10 cellular contexts compared by ENCODE assay signal in the genomic region with DNA sequence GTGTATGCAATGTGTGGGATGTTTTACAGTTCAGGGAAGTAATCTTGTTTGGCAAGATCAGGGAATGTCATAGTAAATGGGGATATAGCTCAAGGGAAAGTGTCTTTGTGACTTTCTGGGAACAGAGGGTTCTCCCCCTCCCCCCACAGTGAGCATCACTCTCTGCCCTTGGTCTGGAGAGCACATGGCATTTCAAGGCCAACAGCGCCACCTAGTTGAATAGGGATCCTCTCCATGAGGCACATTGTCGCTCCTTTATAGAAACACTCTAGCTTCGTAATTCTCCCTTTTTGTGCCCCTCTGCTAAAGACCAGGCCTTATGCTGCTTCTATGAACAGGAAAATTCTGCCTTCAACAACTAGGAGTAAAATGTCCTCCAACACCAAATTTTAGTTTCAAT. TPM values are rescaled to one million over a fixed set of nuclear protein-coding genes. Genes with fewer than 3 reads are reported as not detected.
A peak's percentile ranks its signal among the peaks of the same experiment; 100 is the strongest.
DNase-seq lines count a peak whose midpoint lies in the region; ATAC-seq, FAIRE-seq and TF ChIP-seq lines count a peak whose summit lies in the region.
"Had no signal": no experiment of that assay in that cellular context is flagged by ENCODE, and none has a peak within 500 bp of the region (broad histone marks: within the 10 kb centered on the region; RNA-seq: fewer than 3 reads in every experiment).

No MANE protein-coding gene starts in this region.

- no peak overlapping the region for H3K4me3 Mint-ChIP-seq in activated CD8-positive, alpha-beta T cell treated with anti-CD3 and anti-CD28 coated beads for 36 hours
- no peak overlapping the region for H3K4me3 Mint-ChIP-seq in activated CD8-positive, alpha-beta T cell treated with anti-CD3 and anti-CD28 coated beads, Interleukin-2, amount 10 ng/mL, durations not matched to agents 7 days and 5 days
- H3K4me3 Mint-ChIP-seq: CD4-positive, CD25-positive, alpha-beta regulatory T cell had no signal

- no peak overlapping the region for H3K4ac ChIP-seq in mesendoderm (ENCODE audit: low read depth, low read length)

- H3K27ac Mint-ChIP-seq in activated CD8-positive, alpha-beta T cell treated with anti-CD3 and anti-CD28 coated beads for 36 hours = no peak overlapping the region
- H3K27ac Mint-ChIP-seq in activated CD8-positive, alpha-beta T cell treated with anti-CD3 and anti-CD28 coated beads, Interleukin-2, amount 10 ng/mL, durations not matched to agents 7 days and 5 days = no peak overlapping the region
- H3K27ac Mint-ChIP-seq: CD4-positive, CD25-positive, alpha-beta regulatory T cell had no signal

- H3K9ac ChIP-seq in mesendoderm (ENCODE audit: low read length) = no peak overlapping the region
- no peak overlapping the region for H3K9ac ChIP-seq in kidney (ENCODE audit: low read length in 2 of 2)

- in situ Hi-C loops in KBM-7 (cut with MboI; ENCODE audit: low pct_unique_long_range_greater_than_20kb, low sequenced_read_pairs) = no loop called here
- in situ Hi-C loops in SK-MEL-5 (cut with HindIII; ENCODE audit: low pct_unique_long_range_greater_than_20kb, low sequenced_read_pairs) = no loop called here

- no peak overlapping the region for H4K5ac ChIP-seq in mesendoderm (ENCODE audit: low read length)

- no peaks in the 10 kb centered on the region for H3K79me1 ChIP-seq in mesendoderm (ENCODE audit: low read length)

- no peak for ATAC-seq in activated CD8-positive, alpha-beta T cell treated with anti-CD3 and anti-CD28 coated beads for 36 hours
- no peak for ATAC-seq in activated CD8-positive, alpha-beta T cell treated with anti-CD3 and anti-CD28 coated beads, Interleukin-2, amount 10 ng/mL, durations not matched to agents 7 days and 5 days
- no peak for ATAC-seq in HG02938 (IDR thresholded peaks at IDR 0.05; ENCODE audit: unreplicated experiment)
- no peak for ATAC-seq in GM19395 (IDR thresholded peaks at IDR 0.05; ENCODE audit: unreplicated experiment)
- ATAC-seq: body of pancreas had no signal

- CTCF ChIA-PET in activated CD8-positive, alpha-beta T cell treated with anti-CD3 and anti-CD28 coated beads for 36 hours (lab: Charles Lee) = interaction anchor here (0.6 to 1.5 kb wide), 3 partner anchors 20 to 574 kb away, joined by 3 to 6 read pairs (median 3); no protein-coding TSS in a partner anchor
- CTCF ChIA-PET in activated CD8-positive, alpha-beta T cell treated with anti-CD3 and anti-CD28 coated beads, Interleukin-2, amount 10 ng/mL, durations not matched to agents 7 days and 5 days (lab: Charles Lee) = no interaction called here

- no peak overlapping the region for H3K4me3 ChIP-seq in mesendoderm (ENCODE audit: low read length)
- H3K4me3 ChIP-seq in kidney (ENCODE audit: low read length in 2 of 2) = no peak overlapping the region
- H3K4me3 ChIP-seq: body of pancreas had no signal

- POLR2A ChIA-PET in activated CD8-positive, alpha-beta T cell treated with anti-CD3 and anti-CD28 coated beads for 36 hours (lab: Charles Lee) = no interaction called here
- POLR2A ChIA-PET in activated CD8-positive, alpha-beta T cell treated with anti-CD3 and anti-CD28 coated beads, Interleukin-2, amount 10 ng/mL, durations not matched to agents 7 days and 5 days (lab: Charles Lee) = no interaction called here

- no peak overlapping the region for H2BK15ac ChIP-seq in mesendoderm (replicated peaks; ENCODE audit: low read depth)

- peaks cover 5% of the 10 kb centered on the region for H3K27me3 Mint-ChIP-seq in activated CD8-positive, alpha-beta T cell treated with anti-CD3 and anti-CD28 coated beads for 36 hours
- no peaks in the 10 kb centered on the region for H3K27me3 Mint-ChIP-seq in activated CD8-positive, alpha-beta T cell treated with anti-CD3 and anti-CD28 coated beads, Interleukin-2, amount 10 ng/mL, durations not matched to agents 7 days and 5 days (ENCODE audit: low read depth)

- no peaks in the 10 kb centered on the region for H3K27me3 ChIP-seq in mesendoderm (ENCODE audit: insufficient read depth, low read length, poor library complexity)
- H3K27me3 ChIP-seq: body of pancreas had no signal

- H3K4me1 ChIP-seq in mesendoderm (ENCODE audit: control insufficient read depth, low read depth, low read length) (no peaks in the 10 kb centered on the region), kidney (ENCODE audit: control insufficient read depth in 1 of 2, insufficient read depth in 1 of 2, low read depth in 1 of 2, low read length in 2 of 2) (no peaks in the 10 kb centered on the region)
- H3K4me1 ChIP-seq: body of pancreas had no signal

- peak; percentile 12 for DNase-seq in activated CD8-positive, alpha-beta T cell treated with anti-CD3 and anti-CD28 coated beads for 36 hours
- DNase-seq in activated CD8-positive, alpha-beta T cell treated with anti-CD3 and anti-CD28 coated beads, Interleukin-2, amount 10 ng/mL, durations not matched to agents 7 days and 5 days = no peak
- DNase-seq in KBM-7 (peak; percentile 60), SK-MEL-5 (ENCODE audit: low read depth, low spot score) (peak; percentile 87), mesendoderm (peak; percentile 75), kidney (no peak)
- DNase-seq: body of pancreas; CD4-positive, CD25-positive, alpha-beta regulatory T cell had no signal

- intact Hi-C loops in activated CD8-positive, alpha-beta T cell treated with anti-CD3 and anti-CD28 coated beads for 36 hours (cut with micrococcal nuclease) = no loop called here
- intact Hi-C loops in kidney (cut with DNase I) = no loop called here

- H3K36me3 ChIP-seq in mesendoderm (ENCODE audit: control insufficient read depth, insufficient read depth, low read length) = no peaks in the 10 kb centered on the region
- no peaks in the 10 kb centered on the region for H3K36me3 ChIP-seq in kidney (ENCODE audit: control insufficient read depth in 1 of 2, insufficient read depth in 2 of 2, low read length in 2 of 2)

- no peak overlapping the region for H3K56ac ChIP-seq in mesendoderm (ENCODE audit: low read length)

- H3K36me3 Mint-ChIP-seq in activated CD8-positive, alpha-beta T cell treated with anti-CD3 and anti-CD28 coated beads for 36 hours (ENCODE audit: low read depth) = no peaks in the 10 kb centered on the region
- no peaks in the 10 kb centered on the region for H3K36me3 Mint-ChIP-seq in activated CD8-positive, alpha-beta T cell treated with anti-CD3 and anti-CD28 coated beads, Interleukin-2, amount 10 ng/mL, durations not matched to agents 7 days and 5 days (ENCODE audit: low read depth)
- H3K36me3 Mint-ChIP-seq: CD4-positive, CD25-positive, alpha-beta regulatory T cell had no signal

- H4K8ac ChIP-seq in mesendoderm (ENCODE audit: low read depth, low read length) = no peak overlapping the region

- no peaks in the 10 kb centered on the region for H3K4me1 Mint-ChIP-seq in activated CD8-positive, alpha-beta T cell treated with anti-CD3 and anti-CD28 coated beads for 36 hours (ENCODE audit: low read depth)
- no peaks in the 10 kb centered on the region for H3K4me1 Mint-ChIP-seq in activated CD8-positive, alpha-beta T cell treated with anti-CD3 and anti-CD28 coated beads, Interleukin-2, amount 10 ng/mL, durations not matched to agents 7 days and 5 days (ENCODE audit: low read depth)
- H3K4me1 Mint-ChIP-seq: CD4-positive, CD25-positive, alpha-beta regulatory T cell had no signal

- no peaks in the 10 kb centered on the region for H3K79me2 ChIP-seq in mesendoderm (ENCODE audit: control insufficient read depth, insufficient read depth, low read length)

- no peak overlapping the region for H3K18ac ChIP-seq in mesendoderm (ENCODE audit: low read length)

- peaks cover 24% of the 10 kb centered on the region for H3K9me3 Mint-ChIP-seq in activated CD8-positive, alpha-beta T cell treated with anti-CD3 and anti-CD28 coated beads for 36 hours
- peaks cover 7% of the 10 kb centered on the region for H3K9me3 Mint-ChIP-seq in activated CD8-positive, alpha-beta T cell treated with anti-CD3 and anti-CD28 coated beads, Interleukin-2, amount 10 ng/mL, durations not matched to agents 7 days and 5 days (ENCODE audit: insufficient read depth)

- no peak overlapping the region for H3K23ac ChIP-seq in mesendoderm (ENCODE audit: low read length)

- no peak for FAIRE-seq in kidney (lab: Jason Lieb, UNC)

- H3K4me2 ChIP-seq in mesendoderm (ENCODE audit: low read length) = no peak overlapping the region

- H3K9me3 ChIP-seq in kidney (ENCODE audit: control insufficient read depth in 1 of 2, low read length in 2 of 2) = peaks cover 15 to 23% of the 10 kb centered on the region in 2 donors

- H3K27ac ChIP-seq in mesendoderm (ENCODE audit: low read depth, low read length) (no peak overlapping the region), kidney (ENCODE audit: low read depth in 2 of 2, low read length in 2 of 2) (no peak overlapping the region)
- H3K27ac ChIP-seq: body of pancreas had no signal

- H2AK5ac ChIP-seq in mesendoderm (ENCODE audit: low read length) = no peak overlapping the region

- no CpG with 5 or more reads among the region's 3 CpGs for whole genome bisulfite sequencing in mesendoderm (ENCODE audit: extremely low coverage, insufficient coverage, low lambda C conversion rate)

- no peak overlapping the region for H2BK5ac ChIP-seq in mesendoderm (ENCODE audit: low read length)

- no peak for TF ChIP-seq CTCF in activated CD8-positive, alpha-beta T cell treated with anti-CD3 and anti-CD28 coated beads for 36 hours (IDR thresholded peaks at IDR 0.05)
- no peak for TF ChIP-seq CTCF in kidney (IDR thresholded peaks at IDR 0.05; ENCODE audit: borderline replicate concordance, extremely low read depth, insufficient read depth)

- no peak overlapping the region for H2BK120ac ChIP-seq in mesendoderm (ENCODE audit: low read depth, low read length)

RNA-seq across cellular contexts. Expression of gene ARNT2, which starts 37.1 kb away (rescaled TPM):
- total RNA-seq in activated CD8-positive, alpha-beta T cell treated with anti-CD3 and anti-CD28 coated beads for 36 hours = under 1 TPM in 1 of 2 experiments, not detected in 1; 0.34 TPM
- not detected for total RNA-seq in activated CD8-positive, alpha-beta T cell treated with anti-CD3 and anti-CD28 coated beads, Interleukin-2, amount 10 ng/mL, durations not matched to agents 7 days and 5 days
- total RNA-seq in SK-MEL-5 (2014; rRNA removed; shearing (Covaris generic)) = 33.6 and 39.4 TPM in 2 replicates
- 46.4 and 60.5 TPM in 2 replicates for polyA plus RNA-seq in SK-MEL-5 (2015; cell fraction: cytosol; rRNA removed)
- 41.2 and 47.9 TPM in 2 replicates for polyA plus RNA-seq in SK-MEL-5 (2015; cell fraction: nucleus; rRNA removed)
- polyA plus RNA-seq in mesendoderm (2013, experiment 1 of 2) = 4.1 TPM
- 4.5 TPM for polyA plus RNA-seq in mesendoderm (2013, experiment 2 of 2)
- total RNA-seq in kidney = 38.2 TPM
- 12.2 TPM for polyA plus RNA-seq in kidney (ENCODE audit: insufficient read depth, low read depth, low replicate concordance)
- total RNA-seq: CD4-positive, CD25-positive, alpha-beta regulatory T cell had no signal
- polyA plus RNA-seq: CD4-positive, CD25-positive, alpha-beta regulatory T cell had no signal

Comparison
In these comparisons a context has a peak if more than half of its experiments do, and no peak if none do; other contexts are left out.
1. DNase-seq: peak in activated CD8-positive, alpha-beta T cell treated with anti-CD3 and anti-CD28 coated beads for 36 hours (single experiment), KBM-7 (single experiment), SK-MEL-5 (single experiment) and mesendoderm (single experiment); none in activated CD8-positive, alpha-beta T cell treated with anti-CD3 and anti-CD28 coated beads, Interleukin-2, amount 10 ng/mL, durations not matched to agents 7 days and 5 days (single experiment) and kidney (single experiment).
2. RNA of gene ARNT2, which starts 37.1 kb away (total RNA-seq): 38.2 TPM in kidney (single experiment) and 33.6 to 39.4 TPM in SK-MEL-5; 0.34 TPM in activated CD8-positive, alpha-beta T cell treated with anti-CD3 and anti-CD28 coated beads for 36 hours and not detected in activated CD8-positive, alpha-beta T cell treated with anti-CD3 and anti-CD28 coated beads, Interleukin-2, amount 10 ng/mL, durations not matched to agents 7 days and 5 days; every median in the first group is over 10 times any median in the second.